In the genomic region with DNA sequence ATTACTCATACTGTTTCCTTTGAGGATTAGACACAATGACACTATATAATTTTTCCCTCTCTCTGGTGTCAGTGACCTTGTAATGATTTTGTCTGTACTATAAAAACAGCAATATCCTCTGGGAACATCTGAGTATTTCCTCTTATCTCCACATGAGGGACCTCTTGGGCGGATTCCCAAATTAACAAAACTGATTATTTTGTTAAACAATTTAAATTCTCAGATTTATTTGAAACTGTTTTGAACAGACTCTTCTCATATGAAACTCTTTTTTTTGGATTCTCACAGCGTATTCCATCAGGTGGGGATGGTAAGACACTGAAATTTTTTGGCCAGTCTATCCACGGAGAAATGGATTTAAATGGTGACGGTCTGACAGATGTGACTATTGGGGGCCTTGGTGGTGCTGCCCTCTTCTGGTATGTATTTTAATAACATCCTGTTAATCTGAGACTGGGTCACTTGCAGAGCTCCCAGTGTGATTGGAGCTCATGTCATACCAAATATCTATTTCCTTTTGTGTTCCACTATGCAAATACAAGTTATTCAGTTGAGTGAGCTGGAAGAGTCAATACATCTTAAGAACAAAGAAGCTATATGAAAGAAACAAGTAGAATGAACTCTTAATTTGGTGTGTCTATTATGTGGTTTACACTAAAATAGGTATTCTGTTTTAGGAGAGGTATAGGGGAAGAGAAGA, we compare ENCODE assay signal across 8 cellular contexts.
DNase-seq lines count a peak whose midpoint lies in the region; ATAC-seq and TF ChIP-seq lines count a peak whose summit lies in the region.

No MANE protein-coding gene starts in this region.

- H2AFZ ChIP-seq in neuronal stem cell (ENCODE audit: low read length) = peak overlapping the region; percentile 80

- no peak overlapping the region for H3K23ac ChIP-seq in neuronal stem cell (ENCODE audit: low read depth, low read length, poor library complexity)

- H3K4ac ChIP-seq in neuronal stem cell (ENCODE audit: low read length) = no peak overlapping the region

- H2BK12ac ChIP-seq in neuronal stem cell (ENCODE audit: low read length) = no peak overlapping the region

- H2AK5ac ChIP-seq in neuronal stem cell (ENCODE audit: low read depth, low read length) = no peak overlapping the region

- peak; percentile 99 for ATAC-seq in GM21619 (IDR thresholded peaks at IDR 0.05; ENCODE audit: unreplicated experiment)
- peak; percentile 84 to 97 for ATAC-seq in upper lobe of left lung (ENCODE audit: low FRiP score in 2 of 2)

- TF ChIP-seq POLR2A in upper lobe of left lung (IDR thresholded peaks at IDR 0.05) = peak in 1 of 4 donors; percentile 25

- H4K8ac ChIP-seq in neuronal stem cell (ENCODE audit: low read depth, low read length) = no peak overlapping the region

- no peak overlapping the region for H2BK5ac ChIP-seq in neuronal stem cell (ENCODE audit: low read length)

- no peak overlapping the region for H2BK120ac ChIP-seq in neuronal stem cell (ENCODE audit: low read depth, low read length)

- no peaks in the 10 kb centered on the region for H3K79me1 ChIP-seq in neuronal stem cell (ENCODE audit: low read depth, low read length)

- H3K27ac ChIP-seq in neuronal stem cell (replicated peaks; ENCODE audit: low read length) (no peak overlapping the region), upper lobe of left lung (peak overlapping the region in 2 of 4 donors; percentile 2 to 18)

- H3K4me1 ChIP-seq in neuronal stem cell (ENCODE audit: control insufficient read depth in 2 of 2, insufficient read depth in 1 of 2, low read depth in 1 of 2, low read length in 2 of 2) = no peaks in the 10 kb centered on the region
- peaks cover 0 to 6% (median 5%) of the 10 kb centered on the region in 4 donors for H3K4me1 ChIP-seq in upper lobe of left lung

- H3K9me3 ChIP-seq in neuronal stem cell (replicated peaks in 1 of 2; ENCODE audit: control insufficient read depth in 2 of 2, insufficient read depth in 1 of 2, low read depth in 1 of 2, low read length in 2 of 2) = no peaks in the 10 kb centered on the region
- no peaks in the 10 kb centered on the region for H3K9me3 ChIP-seq in upper lobe of left lung

- DNase-seq in EH (ENCODE audit: low read depth) (peak; percentile 78), HuH-7 (ENCODE audit: low spot score) (peak; percentile 26), OCI-M1 (lab: John Stamatoyannopoulos, UW) (peak; percentile 86), activated T-helper 1 cell treated with Interleukin-2 at 50 U/mL for 16 hours (ENCODE audit: low read depth) (peak; percentile 7), fibroblast of the conjunctiva (ENCODE audit: low read depth) (peak; percentile 54), neuronal stem cell (ENCODE audit: low spot score) (peak; percentile 65), upper lobe of left lung (peak in 1 of 2 donors; percentile 42)

- TF ChIP-seq CTCF in upper lobe of left lung (IDR thresholded peaks at IDR 0.05) = peak; percentile 53 to 74 (median 64)

- H3K4me2 ChIP-seq in neuronal stem cell (ENCODE audit: insufficient read depth, low read length, poor library complexity, severe bottlenecking) = peak overlapping the region; percentile 25

- WGBS in neuronal stem cell (ENCODE audit: extremely low coverage in 2 of 2, insufficient read length in 2 of 2, insufficient replicate concordance in 1 of 2), 2 donors = no CpG with 5 or more reads among the region's 4 CpGs
- 8 to 9% methylated on average over 4 of the region's 4 CpGs for WGBS in upper lobe of left lung, 2 donors

- no peaks in the 10 kb centered on the region for H3K36me3 ChIP-seq in neuronal stem cell (replicated peaks in 1 of 2; ENCODE audit: control insufficient read depth in 2 of 2, insufficient read depth in 2 of 2, low read length in 2 of 2)
- H3K36me3 ChIP-seq in upper lobe of left lung = peaks cover 0 to 20% (median 1%) of the 10 kb centered on the region in 4 donors

- no peak overlapping the region for H4K91ac ChIP-seq in neuronal stem cell (ENCODE audit: low read depth, low read length, poor library complexity)

- no peak for TF ChIP-seq EP300 in upper lobe of left lung (IDR thresholded peaks at IDR 0.05)

- no peaks in the 10 kb centered on the region for H3K27me3 ChIP-seq in neuronal stem cell (ENCODE audit: control insufficient read depth in 3 of 3, insufficient read depth in 3 of 3, low read depth in 1 of 3, low read length in 3 of 3)
- H3K27me3 ChIP-seq in upper lobe of left lung = no peaks in the 10 kb centered on the region

- H2BK15ac ChIP-seq in neuronal stem cell (ENCODE audit: low read length) = no peak overlapping the region

- H3K18ac ChIP-seq in neuronal stem cell (ENCODE audit: low read length) = no peak overlapping the region

- no peak overlapping the region for H3K14ac ChIP-seq in neuronal stem cell (ENCODE audit: low read length)

- H3K4me3 ChIP-seq in neuronal stem cell (ENCODE audit: low read length in 2 of 2) (peak overlapping the region in 1 of 2 donors; percentile 36), upper lobe of left lung (peak overlapping the region in 2 of 4 donors; percentile 28 to 30)

- no peak overlapping the region for H3K9ac ChIP-seq in neuronal stem cell (ENCODE audit: low read depth, low read length, poor library complexity)
